In genomic region chr20:51802170-51802745, GRCh38 we compare ENCODE assay signal across 9 cellular contexts. TPM values are rescaled to one million over a fixed set of nuclear protein-coding genes. Genes with fewer than 3 reads are reported as not detected.
DNase-seq lines count a peak whose midpoint lies in the region; ATAC-seq and TF ChIP-seq lines count a peak whose summit lies in the region.
"Had no signal": no experiment of that assay in that cellular context is flagged by ENCODE, and none has a peak within 500 bp of the region (broad histone marks: within the 10 kb centered on the region; RNA-seq: fewer than 3 reads in every experiment).

Gene SALL4 (minus strand): TSS chr20:51802521. CDS start chr20:51802408, 113 bp downstream.

- no peak for TF ChIP-seq CTCF in retinal pigment epithelial cell (conservative IDR thresholded peaks at IDR 0.05; ENCODE audit: low read depth, low read length)
- no peak for TF ChIP-seq CTCF in activated CD8-positive, alpha-beta T cell treated with anti-CD3 and anti-CD28 coated beads for 36 hours (IDR thresholded peaks at IDR 0.05)

- POLR2A ChIA-PET in activated CD8-positive, alpha-beta T cell treated with anti-CD3 and anti-CD28 coated beads for 36 hours (lab: Charles Lee) = no interaction called here

- CTCF ChIA-PET in activated CD8-positive, alpha-beta T cell treated with anti-CD3 and anti-CD28 coated beads for 36 hours (lab: Charles Lee) = interaction anchor here (0.7 kb wide), 1 partner anchor 326 kb away, joined by 3 read pairs; no protein-coding TSS in a partner anchor

- H3K4me1 ChIP-seq in ES-I3 (ENCODE audit: insufficient read depth, low read length) = peaks cover 24% of the 10 kb centered on the region

- H3K36me3 Mint-ChIP-seq in activated CD8-positive, alpha-beta T cell treated with anti-CD3 and anti-CD28 coated beads for 36 hours (ENCODE audit: low read depth) = no peaks in the 10 kb centered on the region
- H3K36me3 Mint-ChIP-seq: IgD-negative memory B cell had no signal

- DNase-seq in SK-N-DZ (ENCODE audit: low spot score) (peak; percentile 80), foreskin melanocyte (peak; percentile 62), retinal pigment epithelial cell (ENCODE audit: low read depth) (no peak), NCI-H2107 (lab: John Stamatoyannopoulos, UW) (no peak), NCI-H526 (lab: John Stamatoyannopoulos, UW) (no peak)
- DNase-seq in activated CD8-positive, alpha-beta T cell treated with anti-CD3 and anti-CD28 coated beads for 36 hours = no peak

- H3K4me3 Mint-ChIP-seq in activated CD8-positive, alpha-beta T cell treated with anti-CD3 and anti-CD28 coated beads for 36 hours = no peak within 1 kb of the TSS

- no peaks in the 10 kb centered on the region for H3K36me3 ChIP-seq in ES-I3 (ENCODE audit: insufficient read depth, low read length)

- H3K4me3 ChIP-seq in retinal pigment epithelial cell (ENCODE audit: low read length) = peak within 1 kb of the TSS; percentile 53

- H3K27me3 Mint-ChIP-seq in activated CD8-positive, alpha-beta T cell treated with anti-CD3 and anti-CD28 coated beads for 36 hours = peaks cover 66% of the 10 kb centered on the region

- no peaks in the 10 kb centered on the region for H3K9me3 ChIP-seq in ES-I3 (ENCODE audit: control insufficient read depth, insufficient read depth, low read length)

- H3K27ac Mint-ChIP-seq in activated CD8-positive, alpha-beta T cell treated with anti-CD3 and anti-CD28 coated beads for 36 hours = no peak within 1 kb of the TSS
- H3K27ac Mint-ChIP-seq: IgD-negative memory B cell had no signal

- no peaks in the 10 kb centered on the region for H3K9me3 Mint-ChIP-seq in activated CD8-positive, alpha-beta T cell treated with anti-CD3 and anti-CD28 coated beads for 36 hours
- H3K9me3 Mint-ChIP-seq: IgD-negative memory B cell had no signal

- intact Hi-C loops in activated CD8-positive, alpha-beta T cell treated with anti-CD3 and anti-CD28 coated beads for 36 hours (cut with micrococcal nuclease) = no loop called here

- H3K4me1 Mint-ChIP-seq in activated CD8-positive, alpha-beta T cell treated with anti-CD3 and anti-CD28 coated beads for 36 hours (ENCODE audit: low read depth) = peaks cover 8% of the 10 kb centered on the region

- peak within 1 kb of the TSS; percentile 98 for H3K9ac ChIP-seq in ES-I3 (ENCODE audit: low read depth, low read length)

- ATAC-seq in activated CD8-positive, alpha-beta T cell treated with anti-CD3 and anti-CD28 coated beads for 36 hours = no peak
- ATAC-seq in HG03135 (IDR thresholded peaks at IDR 0.05; ENCODE audit: unreplicated experiment) = no peak

RNA-seq across cellular contexts. Expression of gene SALL4, which starts in this region (rescaled TPM):
- 2.9 and 3.3 TPM in 2 replicates for polyA plus RNA-seq in SK-N-DZ (2014; cell fraction: cytosol; rRNA removed)
- 3.5 and 8.2 TPM in 2 replicates for polyA plus RNA-seq in SK-N-DZ (2014; cell fraction: nucleus; rRNA removed)
- under 1 TPM; 0.74 to 0.92 TPM for total RNA-seq in activated CD8-positive, alpha-beta T cell treated with anti-CD3 and anti-CD28 coated beads for 36 hours
- polyA plus RNA-seq: IgD-negative memory B cell had no signal

Comparison
In these comparisons a context has a peak if more than half of its experiments do, and no peak if none do; other contexts are left out.
1. DNase-seq: peak in SK-N-DZ (single experiment) and foreskin melanocyte (single experiment); none in retinal pigment epithelial cell (single experiment), activated CD8-positive, alpha-beta T cell treated with anti-CD3 and anti-CD28 coated beads for 36 hours (single experiment), NCI-H2107 (single experiment) and NCI-H526 (0 of 2).